Comparison of ENCODE assay signal across 20 cellular contexts in the genomic region with DNA sequence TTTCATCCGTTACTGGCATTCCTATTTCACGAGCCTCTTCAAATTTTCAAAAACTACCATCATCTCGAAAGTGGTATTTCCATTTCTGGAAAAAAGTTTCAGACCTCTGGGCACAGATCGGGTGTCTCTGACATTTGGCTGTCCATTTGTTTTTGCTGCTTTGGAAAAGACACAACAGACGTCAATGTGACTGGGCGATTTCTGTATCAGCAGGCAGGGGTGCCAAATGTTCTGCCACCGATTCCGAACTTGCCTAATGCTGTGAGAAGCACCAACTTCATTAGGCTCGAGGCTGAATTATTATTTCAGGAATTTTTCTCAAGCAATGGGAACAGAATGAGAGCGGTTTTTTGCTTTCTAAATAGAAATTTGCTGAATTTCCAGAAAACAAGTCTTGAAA.
"Had no signal": no experiment of that assay in that cellular context is flagged by ENCODE, and none has a peak within 500 bp of the region (broad histone marks: within the 10 kb centered on the region; RNA-seq: fewer than 3 reads in every experiment).

No MANE protein-coding gene starts in this region.

- H3K4me3 ChIP-seq: MG63 had no signal

- H3K9me3 ChIP-seq: MG63 had no signal

- H3K27ac ChIP-seq: KMS-11 had no signal

- H3K36me3 ChIP-seq: MG63 had no signal

- DNase-seq: activated CD4-positive, alpha-beta T cell treated with anti-CD3 and anti-CD28 coated beads, Interleukin-2, amount 10 ng/mL, durations not matched to agents 24 days and 14 days; activated CD4-positive, alpha-beta T cell treated with anti-CD3 and anti-CD28 coated beads, Interleukin-2, amount 50 U/mL, for 48 hours; activated CD4-positive, CD25-positive, alpha-beta regulatory T cell treated with anti-CD3 and anti-CD28 coated beads, Interleukin-2, amount 50 U/mL, for 72 hours; activated CD8-positive, alpha-beta memory T cell treated with anti-CD3 and anti-CD28 coated beads, Interleukin-2, amount 10 ng/mL, durations not matched to agents 7 days and 5 days; activated effector memory CD4-positive, alpha-beta T cell treated with Interleukin-2 at 50 U/mL for 16 hours; activated naive CD4-positive, alpha-beta T cell; activated T-cell treated with anti-CD3 and anti-CD28 coated beads, Interleukin-2, amount 50 U/mL, for 24 hours; MG63; MV-4-11; NCI-H1092 treated with DMSO at 0.1 percent for 48 hours; NCI-H1417 treated with DMSO at 0.1 percent for 48 hours; NCI-H1694; NCI-H2029 treated with DMSO at 0.1 percent for 48 hours; NCI-H345; NCI-H510A; NCI-H526 treated with DMSO at 0.1 percent for 48 hours; PC-3; SHP77 treated with DMSO at 0.1 percent for 48 hours had no signal

- ATAC-seq: activated CD8-positive, alpha-beta memory T cell treated with anti-CD3 and anti-CD28 coated beads, Interleukin-2, amount 10 ng/mL, durations not matched to agents 7 days and 5 days; PC-3; WTC11 had no signal

- H3K4me2 ChIP-seq: KMS-11 had no signal

- H3K9ac ChIP-seq: KMS-11 had no signal

- H3K27me3 ChIP-seq: MG63 had no signal
